Comparison of ENCODE assay signal across 17 cellular contexts in the genomic region with DNA sequence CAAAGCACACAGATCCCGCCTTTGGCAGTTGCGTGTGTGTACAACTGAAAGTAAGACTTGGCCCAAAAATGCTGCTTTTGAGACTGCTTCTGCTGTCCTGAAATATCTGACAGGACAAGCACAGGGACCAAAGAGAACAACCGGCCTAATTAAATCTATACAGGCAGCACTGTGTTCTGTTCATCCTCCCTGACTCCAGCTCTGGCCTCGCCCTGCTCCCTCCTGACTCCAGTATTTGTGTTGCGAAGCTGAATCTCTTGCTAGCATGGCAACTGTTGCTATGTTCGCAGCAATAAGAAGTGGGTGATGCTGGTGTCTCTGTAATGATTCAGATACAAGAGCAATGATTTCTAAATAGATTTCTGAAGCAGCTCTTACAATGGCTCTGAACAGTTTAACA. TPM values are rescaled to one million over a fixed set of nuclear protein-coding genes. Genes with fewer than 3 reads are reported as not detected.
A peak's percentile ranks its signal among the peaks of the same experiment; 100 is the strongest.
DNase-seq lines count a peak whose midpoint lies in the region; ATAC-seq and TF ChIP-seq lines count a peak whose summit lies in the region.
"Had no signal": no experiment of that assay in that cellular context is flagged by ENCODE, and none has a peak within 500 bp of the region (broad histone marks: within the 10 kb centered on the region; RNA-seq: fewer than 3 reads in every experiment).

No MANE protein-coding gene starts in this region.

- TF ChIP-seq CTCF in epithelial cell of esophagus (IDR thresholded peaks at IDR 0.05; ENCODE audit: insufficient read depth, low read depth, low read length, missing control alignments), result no peak
- TF ChIP-seq CTCF in psoas muscle (IDR thresholded peaks at IDR 0.05), result no peak

- H4K91ac ChIP-seq in trophoblast cell (ENCODE audit: low read depth, low read length), result no peak overlapping the region

- H3K4me2 ChIP-seq in trophoblast cell (ENCODE audit: low read length), result no peak overlapping the region
- H3K4me2 ChIP-seq: KMS-11 had no signal

- no peak overlapping the region for H2AK5ac ChIP-seq in trophoblast cell (ENCODE audit: low read length)

- no peak overlapping the region for H3K23ac ChIP-seq in trophoblast cell (ENCODE audit: low read length)

- H3K36me3 ChIP-seq in trophoblast cell (ENCODE audit: control insufficient read depth in 1 of 2, insufficient read depth in 2 of 2, low read length in 2 of 2) (no peaks in the 10 kb centered on the region), psoas muscle (ENCODE audit: insufficient read depth in 1 of 2, low read depth in 1 of 2) (no peaks in the 10 kb centered on the region)
- H3K36me3 ChIP-seq: spleen had no signal

- intact Hi-C loops in sciatic nerve (cut with DNase I), result no loop called here
- intact Hi-C loops in psoas muscle (cut with DNase I), result no loop called here

- H3K4me1 ChIP-seq in trophoblast cell (ENCODE audit: control insufficient read depth in 1 of 2, insufficient read depth in 2 of 2, low read length in 2 of 2), result no peaks in the 10 kb centered on the region
- no peaks in the 10 kb centered on the region for H3K4me1 ChIP-seq in psoas muscle

- H2AFZ ChIP-seq in trophoblast cell (ENCODE audit: insufficient read depth, low read length, poor library complexity), result no peak overlapping the region

- no peak overlapping the region for H2BK120ac ChIP-seq in trophoblast cell (ENCODE audit: insufficient read depth, low read length, poor library complexity)

- H3K4me3 ChIP-seq in epithelial cell of esophagus (ENCODE audit: low read length) (no peak overlapping the region), trophoblast cell (ENCODE audit: low read depth, low read length) (no peak overlapping the region), psoas muscle (no peak overlapping the region)
- H3K4me3 ChIP-seq: spleen had no signal

- H2BK12ac ChIP-seq in trophoblast cell (ENCODE audit: low read length), result no peak overlapping the region

- no peak overlapping the region for H3K27ac ChIP-seq in trophoblast cell (ENCODE audit: low read depth, low read length)
- no peak overlapping the region for H3K27ac ChIP-seq in psoas muscle
- H3K27ac ChIP-seq: epithelial cell of prostate, KMS-11, spleen had no signal

- no peak overlapping the region for H3K9ac ChIP-seq in trophoblast cell (ENCODE audit: low read length)
- H3K9ac ChIP-seq: KMS-11 had no signal

- no peak overlapping the region for H3K18ac ChIP-seq in trophoblast cell (ENCODE audit: low read length)

- H3K9me3 ChIP-seq in trophoblast cell (ENCODE audit: insufficient read depth, low read depth, low read length) (no peaks in the 10 kb centered on the region), psoas muscle (no peaks in the 10 kb centered on the region)
- H3K9me3 ChIP-seq: spleen had no signal

- no peak overlapping the region for H4K8ac ChIP-seq in trophoblast cell (ENCODE audit: low read depth, low read length)

- H3K27me3 ChIP-seq in trophoblast cell (ENCODE audit: insufficient read depth, low read length), result no peaks in the 10 kb centered on the region
- H3K27me3 ChIP-seq in psoas muscle (ENCODE audit: insufficient read depth in 3 of 3, low read length in 2 of 3), result no peaks in the 10 kb centered on the region
- H3K27me3 ChIP-seq: spleen had no signal

- ATAC-seq in sciatic nerve (no peak), psoas muscle (no peak), GM19467 (IDR thresholded peaks at IDR 0.05; ENCODE audit: unreplicated experiment) (no peak)
- ATAC-seq: naive thymus-derived CD8-positive, alpha-beta T cell had no signal

- DNase-seq in NCI-H2171 treated with DMSO at 0.1 percent for 48 hours (lab: John Stamatoyannopoulos, UW) (peak; percentile 9), NCI-H2171 (lab: John Stamatoyannopoulos, UW) (no peak), NCI-H774 (lab: John Stamatoyannopoulos, UW) (peak; percentile 80), epithelial cell of esophagus (ENCODE audit: low read depth) (peak; percentile 5), trophoblast cell (peak; percentile 67 to 71), sciatic nerve (ENCODE audit: low spot score) (no peak), psoas muscle (no peak)
- DNase-seq: activated CD4-positive, alpha-beta T cell treated with anti-CD3 and anti-CD28 coated beads for 4 hours; DMS79; naive thymus-derived CD8-positive, alpha-beta T cell; NCI-H526; spleen had no signal

- H3K4ac ChIP-seq in trophoblast cell (ENCODE audit: low read depth, low read length), result no peak overlapping the region

- no peak overlapping the region for H4K12ac ChIP-seq in trophoblast cell (ENCODE audit: low read depth, low read length)

- no CpG with 5 or more reads among the region's 6 CpGs for WGBS in trophoblast cell (ENCODE audit: extremely low coverage, insufficient coverage, insufficient read length)
- WGBS in psoas muscle, 3 donors, result 53 to 67% (median 63%) methylated on average over 6 of the region's 6 CpGs

- no peak overlapping the region for H2BK5ac ChIP-seq in trophoblast cell (ENCODE audit: low read depth, low read length, poor library complexity)

- no peak overlapping the region for H3K14ac ChIP-seq in trophoblast cell (ENCODE audit: low read length)

- H3K79me1 ChIP-seq in trophoblast cell (ENCODE audit: low read length), result no peaks in the 10 kb centered on the region

- no peaks in the 10 kb centered on the region for H3K79me2 ChIP-seq in trophoblast cell (ENCODE audit: control insufficient read depth, insufficient read depth, low read length, poor library complexity)

RNA-seq across cellular contexts. Expression of gene LRRC53, which starts 7.3 kb away (rescaled TPM):
- polyA plus RNA-seq in trophoblast cell (2013), result 0.71 and 0.92 TPM in 2 replicates
- total RNA-seq in sciatic nerve, result not detected
- not detected for total RNA-seq in psoas muscle
- not detected for polyA plus RNA-seq in psoas muscle
- total RNA-seq: activated T-helper 1 cell treated with anti-CD3 and anti-CD28 coated beads, Interleukin-12 subunit alpha, Interleukin-12 subunit beta, Interleukin-2, Interleukin-4 antibody, amounts not matched to agents 30 ng/mL and 10 ng/mL and 1 ng/mL, durations not matched to agents 14 hours and 24 hours and 36 hours; naive thymus-derived CD8-positive, alpha-beta T cell; spleen; ureter had no signal
- polyA plus RNA-seq: naive thymus-derived CD8-positive, alpha-beta T cell; spleen had no signal

Comparison
In these comparisons a context has a peak if more than half of its experiments do, and no peak if none do; other contexts are left out.
1. DNase-seq: peak in NCI-H2171 treated with DMSO at 0.1 percent for 48 hours (single experiment), NCI-H774 (single experiment), epithelial cell of esophagus (single experiment) and trophoblast cell (2 of 2); none in NCI-H2171 (single experiment), sciatic nerve (single experiment) and psoas muscle (0 of 2).